In the genomic region with DNA sequence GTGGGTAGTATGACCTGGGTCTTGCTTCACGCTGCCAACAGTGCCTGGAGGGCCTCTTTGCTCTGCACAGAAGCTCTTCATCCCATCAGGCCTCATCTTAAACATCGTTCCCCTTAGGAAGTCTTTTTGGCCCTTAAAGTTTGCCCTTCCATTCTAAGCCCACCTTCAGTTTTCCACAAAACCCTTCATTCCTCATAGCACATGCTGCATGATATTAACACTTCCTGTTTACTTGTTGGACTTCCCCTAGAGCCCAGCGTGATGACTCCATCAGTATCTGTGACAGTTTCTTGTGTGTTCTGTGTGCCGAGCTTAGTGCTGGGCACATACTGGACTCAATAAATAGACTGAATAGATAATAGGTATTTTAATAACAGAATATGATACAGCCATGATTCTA, we compare ENCODE assay signal across 13 cellular contexts. TPM values are rescaled to one million over a fixed set of nuclear protein-coding genes. Genes with fewer than 3 reads are reported as not detected.
DNase-seq lines count a peak whose midpoint lies in the region; ATAC-seq and TF ChIP-seq lines count a peak whose summit lies in the region.
"Had no signal": no experiment of that assay in that cellular context is flagged by ENCODE, and none has a peak within 500 bp of the region (broad histone marks: within the 10 kb centered on the region; RNA-seq: fewer than 3 reads in every experiment).

No MANE protein-coding gene starts in this region.

- peak overlapping the region; percentile 4 for H3K4me3 ChIP-seq in NB4 (ENCODE audit: low read depth, low read length)
- peak overlapping the region; percentile 86 for H3K4me3 ChIP-seq in coronary artery
- H3K4me3 ChIP-seq: sigmoid colon, upper lobe of left lung had no signal

- no peaks in the 10 kb centered on the region for H3K27me3 Mint-ChIP-seq in activated T-cell treated with anti-CD3 and anti-CD28 coated beads, Interleukin-2, amount 50 U/mL, for 4 hours (ENCODE audit: low read depth)
- no peaks in the 10 kb centered on the region for H3K27me3 Mint-ChIP-seq in activated T-cell treated with anti-CD3 and anti-CD28 coated beads, Interleukin-2, amount 50 U/mL, for 24 hours
- H3K27me3 Mint-ChIP-seq in stimulated activated memory B cell treated with anti-CD40 and anti-IgM and Interleukin-4, amounts not matched to agents 10 μg/mL and 1 μg/mL and 100 μg/mL, for 72 hours: no peaks in the 10 kb centered on the region

- DNase-seq in activated T-cell treated with anti-CD3 and anti-CD28 coated beads, Interleukin-2, amount 50 U/mL, for 4 hours: no peak
- DNase-seq in activated T-cell treated with anti-CD3 and anti-CD28 coated beads, Interleukin-2, amount 50 U/mL, for 24 hours: no peak
- peak; percentile 26 for DNase-seq in NB4 (ENCODE audit: low read depth)
- no peak for DNase-seq in coronary artery (ENCODE audit: low spot score)
- DNase-seq in stimulated activated CD4-positive, alpha-beta T cell treated with anti-CD3 and anti-CD28 coated beads, Interleukin-15, amount 100 ng/mL, for 24 hours: no peak
- DNase-seq in stimulated activated CD4-positive, alpha-beta T cell treated with anti-CD3 and anti-CD28 coated beads, Interleukin-1b, Interleukin-23, amount 100 ng/mL, for 48 hours: no peak
- DNase-seq: activated naive CD4-positive, alpha-beta T cell treated with Interleukin-2 at 50 U/mL for 16 hours; NCI-H345; sigmoid colon; upper lobe of left lung had no signal

- TF ChIP-seq POLR2A in NB4 (IDR thresholded peaks at IDR 0.05; ENCODE audit: extremely low read depth, insufficient read length): no peak

- no peak overlapping the region for H3K27ac ChIP-seq in coronary artery
- H3K27ac ChIP-seq: sigmoid colon, upper lobe of left lung had no signal

- H3K36me3 Mint-ChIP-seq in activated T-cell treated with anti-CD3 and anti-CD28 coated beads, Interleukin-2, amount 50 U/mL, for 4 hours (ENCODE audit: insufficient read depth): peaks cover 6% of the 10 kb centered on the region
- H3K36me3 Mint-ChIP-seq in activated T-cell treated with anti-CD3 and anti-CD28 coated beads, Interleukin-2, amount 50 U/mL, for 24 hours (ENCODE audit: low read depth): peaks cover 48% of the 10 kb centered on the region
- peaks cover 15% of the 10 kb centered on the region for H3K36me3 Mint-ChIP-seq in stimulated activated memory B cell treated with anti-CD40 and anti-IgM and Interleukin-4, amounts not matched to agents 10 μg/mL and 1 μg/mL and 100 μg/mL, for 72 hours

- H3K9me3 Mint-ChIP-seq in activated T-cell treated with anti-CD3 and anti-CD28 coated beads, Interleukin-2, amount 50 U/mL, for 4 hours: no peaks in the 10 kb centered on the region
- H3K9me3 Mint-ChIP-seq in activated T-cell treated with anti-CD3 and anti-CD28 coated beads, Interleukin-2, amount 50 U/mL, for 24 hours: no peaks in the 10 kb centered on the region
- H3K9me3 Mint-ChIP-seq in stimulated activated memory B cell treated with anti-CD40 and anti-IgM and Interleukin-4, amounts not matched to agents 10 μg/mL and 1 μg/mL and 100 μg/mL, for 72 hours: no peaks in the 10 kb centered on the region

- no peak overlapping the region for H3K27ac Mint-ChIP-seq in activated T-cell treated with anti-CD3 and anti-CD28 coated beads, Interleukin-2, amount 50 U/mL, for 24 hours
- peak overlapping the region; percentile 57 for H3K27ac Mint-ChIP-seq in stimulated activated memory B cell treated with anti-CD40 and anti-IgM and Interleukin-4, amounts not matched to agents 10 μg/mL and 1 μg/mL and 100 μg/mL, for 72 hours

- TF ChIP-seq CTCF in NB4 (IDR thresholded peaks at IDR 0.05; ENCODE audit: low read depth, low read length): no peak
- no peak for TF ChIP-seq CTCF in coronary artery (IDR thresholded peaks at IDR 0.05)

- ATAC-seq in activated T-cell treated with anti-CD3 and anti-CD28 coated beads, Interleukin-2, amount 50 U/mL, for 4 hours: no peak
- no peak for ATAC-seq in stimulated activated memory B cell treated with anti-CD40 and anti-IgM and Interleukin-4, amounts not matched to agents 10 μg/mL and 1 μg/mL and 100 μg/mL, for 72 hours
- no peak for ATAC-seq in HG03097 (IDR thresholded peaks at IDR 0.05; ENCODE audit: low FRiP score, unreplicated experiment)
- ATAC-seq: activated CD4-positive, CD25-positive, alpha-beta regulatory T cell treated with anti-CD3 and anti-CD28 coated beads, Interleukin-2, amount 50 U/mL, for 24 hours had no signal

- peaks cover 61% of the 10 kb centered on the region for H3K4me1 Mint-ChIP-seq in activated T-cell treated with anti-CD3 and anti-CD28 coated beads, Interleukin-2, amount 50 U/mL, for 4 hours (ENCODE audit: low read depth)
- peaks cover 69% of the 10 kb centered on the region for H3K4me1 Mint-ChIP-seq in activated T-cell treated with anti-CD3 and anti-CD28 coated beads, Interleukin-2, amount 50 U/mL, for 24 hours (ENCODE audit: low read depth)
- peaks cover 64% of the 10 kb centered on the region for H3K4me1 Mint-ChIP-seq in stimulated activated memory B cell treated with anti-CD40 and anti-IgM and Interleukin-4, amounts not matched to agents 10 μg/mL and 1 μg/mL and 100 μg/mL, for 72 hours

- H3K4me3 Mint-ChIP-seq in activated T-cell treated with anti-CD3 and anti-CD28 coated beads, Interleukin-2, amount 50 U/mL, for 4 hours: peak overlapping the region; percentile 89
- no peak overlapping the region for H3K4me3 Mint-ChIP-seq in activated T-cell treated with anti-CD3 and anti-CD28 coated beads, Interleukin-2, amount 50 U/mL, for 24 hours
- H3K4me3 Mint-ChIP-seq in stimulated activated memory B cell treated with anti-CD40 and anti-IgM and Interleukin-4, amounts not matched to agents 10 μg/mL and 1 μg/mL and 100 μg/mL, for 72 hours: peak overlapping the region; percentile 9

RNA-seq across cellular contexts. Expression of a gene that starts 2.2 kb away (rescaled TPM):
- total RNA-seq in activated T-cell treated with anti-CD3 and anti-CD28 coated beads, Interleukin-2, amount 50 U/mL, for 4 hours: 10 to 100 TPM; 32.5 to 39.7 (median 33.8) TPM

RNA-seq across cellular contexts. Expression of a gene that starts 23.1 kb away (rescaled TPM):
- not detected for total RNA-seq in activated T-cell treated with anti-CD3 and anti-CD28 coated beads, Interleukin-2, amount 50 U/mL, for 4 hours
- total RNA-seq: sigmoid colon had no signal

RNA-seq across cellular contexts. Expression of a gene that starts 42.2 kb away (rescaled TPM):
- under 1 TPM; 0.03 to 0.05 (median 0.03) TPM for total RNA-seq in activated T-cell treated with anti-CD3 and anti-CD28 coated beads, Interleukin-2, amount 50 U/mL, for 4 hours
